In genomic region chr5:74502479-74502950, GRCh38 we compare ENCODE assay signal across 16 cellular contexts.
DNase-seq lines count a peak whose midpoint lies in the region; ATAC-seq and TF ChIP-seq lines count a peak whose summit lies in the region.
"Had no signal": no experiment of that assay in that cellular context is flagged by ENCODE, and none has a peak within 500 bp of the region (broad histone marks: within the 10 kb centered on the region; RNA-seq: fewer than 3 reads in every experiment).

No MANE protein-coding gene starts in this region.

- no peak overlapping the region for H3K4me3 ChIP-seq in hepatocyte
- H3K4me3 ChIP-seq: BLaER1 had no signal

- H3K27ac Mint-ChIP-seq in neural crest cell (ENCODE audit: unreplicated experiment): peak overlapping the region; percentile 13
- H3K27ac Mint-ChIP-seq: CD8-positive, alpha-beta memory T cell had no signal

- no peaks in the 10 kb centered on the region for H3K9me2 ChIP-seq in hepatocyte (replicated peaks; ENCODE audit: insufficient read depth)

- WGBS in hepatocyte (ENCODE audit: low lambda C conversion rate, missing lambda C conversion rate): 35% methylated on average over 3 of the region's 3 CpGs

- no peaks in the 10 kb centered on the region for H3K27me3 Mint-ChIP-seq in neural crest cell (ENCODE audit: low read depth)
- H3K27me3 Mint-ChIP-seq: CD8-positive, alpha-beta memory T cell had no signal

- H3K9me3 ChIP-seq in hepatocyte (ENCODE audit: low read depth): no peaks in the 10 kb centered on the region
- H3K9me3 ChIP-seq: BLaER1 had no signal

- H3K9me3 Mint-ChIP-seq in neural crest cell: no peaks in the 10 kb centered on the region
- H3K9me3 Mint-ChIP-seq: CD8-positive, alpha-beta memory T cell had no signal

- DNase-seq in NCI-H510A treated with DMSO at 0.1 percent for 48 hours (lab: John Stamatoyannopoulos, UW) (peak; percentile 5), NCI-H510A (lab: John Stamatoyannopoulos, UW) (no peak), NCI-H2227 treated with DMSO at 0.1 percent for 48 hours (lab: John Stamatoyannopoulos, UW) (peak; percentile 61), hepatocyte (ENCODE audit: low spot score) (no peak), neural crest cell (ENCODE audit: low read depth, low spot score) (no peak), NCI-H1105 (lab: John Stamatoyannopoulos, UW) (no peak)
- DNase-seq in effector CD8-positive, alpha-beta T cell (lab: John Stamatoyannopoulos, UW): no peak
- DNase-seq: CD8-positive, alpha-beta memory T cell; EL; MV-4-11; NCI-H1436 treated with DMSO at 0.1 percent for 48 hours; NCI-H69; PC-3 had no signal

- peaks cover 31% of the 10 kb centered on the region for H3K4me1 ChIP-seq in hepatocyte (ENCODE audit: insufficient read depth)

- no peaks in the 10 kb centered on the region for H3K36me3 Mint-ChIP-seq in neural crest cell (ENCODE audit: low read depth)

- H3K27ac ChIP-seq in hepatocyte: peak overlapping the region; percentile 64
- H3K27ac ChIP-seq: 22Rv1, BLaER1 had no signal

- no peaks in the 10 kb centered on the region for H3K36me3 ChIP-seq in hepatocyte (replicated peaks; ENCODE audit: insufficient read depth, low read depth)
- H3K36me3 ChIP-seq: BLaER1 had no signal

- TF ChIP-seq CTCF in hepatocyte (IDR thresholded peaks at IDR 0.05; ENCODE audit: poor library complexity) (no peak), neural crest cell (conservative IDR thresholded peaks at IDR 0.05) (no peak)

- H3K4me1 Mint-ChIP-seq in neural crest cell: peaks cover 39% of the 10 kb centered on the region
- H3K4me1 Mint-ChIP-seq: CD8-positive, alpha-beta memory T cell had no signal

- H4K20me1 ChIP-seq in hepatocyte (ENCODE audit: insufficient read depth, poor library complexity, severe bottlenecking): no peaks in the 10 kb centered on the region
- H4K20me1 ChIP-seq: BLaER1 had no signal

- H3K27me3 ChIP-seq in hepatocyte: no peaks in the 10 kb centered on the region
- H3K27me3 ChIP-seq: BLaER1 had no signal

- ATAC-seq in HG03135 (IDR thresholded peaks at IDR 0.05; ENCODE audit: unreplicated experiment): no peak
- ATAC-seq: PC-3 had no signal

- H3K79me2 ChIP-seq in hepatocyte: no peaks in the 10 kb centered on the region

- H2AFZ ChIP-seq in hepatocyte: no peak overlapping the region

- peak overlapping the region; percentile 29 for H3K4me2 ChIP-seq in hepatocyte
- H3K4me2 ChIP-seq: BLaER1 had no signal

- no peak overlapping the region for H3K4me3 Mint-ChIP-seq in neural crest cell
- H3K4me3 Mint-ChIP-seq: CD8-positive, alpha-beta memory T cell had no signal

Comparison
In these comparisons a context has a peak if more than half of its experiments do, and no peak if none do; other contexts are left out.
1. DNase-seq: peak in NCI-H510A treated with DMSO at 0.1 percent for 48 hours (single experiment) and NCI-H2227 treated with DMSO at 0.1 percent for 48 hours (single experiment); none in NCI-H510A (single experiment), hepatocyte (single experiment), neural crest cell (single experiment), effector CD8-positive, alpha-beta T cell (single experiment) and NCI-H1105 (single experiment).